21 cellular contexts compared by ENCODE assay signal in genomic region chr21:14522689-14523088, GRCh38. TPM values are rescaled to one million over a fixed set of nuclear protein-coding genes. Genes with fewer than 3 reads are reported as not detected.
DNase-seq lines count a peak whose midpoint lies in the region; ATAC-seq and TF ChIP-seq lines count a peak whose summit lies in the region.
"Had no signal": no experiment of that assay in that cellular context is flagged by ENCODE, and none has a peak within 500 bp of the region (broad histone marks: within the 10 kb centered on the region; RNA-seq: fewer than 3 reads in every experiment).

No MANE protein-coding gene starts in this region.

- H3K9ac ChIP-seq in Loucy (ENCODE audit: low read depth, low read length, poor library complexity, severe bottlenecking): no peak overlapping the region

- H3K36me3 ChIP-seq in Loucy (ENCODE audit: insufficient read depth, low read length) (peaks cover 15% of the 10 kb centered on the region; the same call in 1 of the 2 replicates), neutrophil (peaks cover 12% of the 10 kb centered on the region)

- H3F3A ChIP-seq in Loucy (ENCODE audit: low read depth): no peaks in the 10 kb centered on the region; the same call in 1 of the 2 replicates

- CTCF ChIA-PET in Calu3 (lab: Charles Lee): no interaction called here

- peaks cover 87% of the 10 kb centered on the region for H3K79me2 ChIP-seq in Loucy (ENCODE audit: insufficient read depth, low read length)
- H3K79me2 ChIP-seq: hepatocyte had no signal

- no peak overlapping the region for H2AFZ ChIP-seq in Loucy (ENCODE audit: low read length)
- H2AFZ ChIP-seq: hepatocyte had no signal

- H3K4me2 ChIP-seq in Loucy (ENCODE audit: low read depth, low read length, poor library complexity, severe bottlenecking): peak overlapping the region; percentile 69
- H3K4me2 ChIP-seq: hepatocyte had no signal

- no peaks in the 10 kb centered on the region for H3K9me3 ChIP-seq in Loucy (ENCODE audit: insufficient read depth, low read depth, low read length)
- no peaks in the 10 kb centered on the region for H3K9me3 ChIP-seq in neutrophil
- H3K9me3 ChIP-seq: Caco-2 had no signal

- no peak overlapping the region for H3K4me3 Mint-ChIP-seq in activated naive CD8-positive, alpha-beta T cell treated with anti-CD3 and anti-CD28 coated beads, Interleukin-2, amount 50 U/mL, for 24 hours
- H3K4me3 Mint-ChIP-seq in Calu3 (ENCODE audit: low read depth, unreplicated experiment): no peak overlapping the region
- H3K4me3 Mint-ChIP-seq: nephron had no signal

- no peaks in the 10 kb centered on the region for H3K9me2 ChIP-seq in Loucy (replicated peaks; ENCODE audit: low read depth, low read length)

- no TSS peak for BruUV-seq in Calu3 (replicated peaks; lab: Mats Ljungman, UMichigan)

- peaks cover 71% of the 10 kb centered on the region for H3K4me1 Mint-ChIP-seq in activated naive CD8-positive, alpha-beta T cell treated with anti-CD3 and anti-CD28 coated beads, Interleukin-2, amount 50 U/mL, for 24 hours
- H3K4me1 Mint-ChIP-seq in Calu3 (ENCODE audit: low read depth, unreplicated experiment): no peaks in the 10 kb centered on the region
- H3K4me1 Mint-ChIP-seq: nephron had no signal

- peak overlapping the region; percentile 90 for H3K27ac Mint-ChIP-seq in activated naive CD8-positive, alpha-beta T cell treated with anti-CD3 and anti-CD28 coated beads, Interleukin-2, amount 50 U/mL, for 24 hours
- no peak overlapping the region for H3K27ac Mint-ChIP-seq in Calu3 (ENCODE audit: unreplicated experiment)

- intact Hi-C loops in Calu3 (cut with micrococcal nuclease; ENCODE audit: unreplicated experiment): no loop called here

- H3K27ac ChIP-seq in neutrophil: peak overlapping the region; percentile 89
- H3K27ac ChIP-seq: epithelial cell of prostate, foreskin keratinocyte, hepatocyte had no signal

- no peak overlapping the region for H3K4me3 ChIP-seq in Loucy (ENCODE audit: low read length, poor library complexity, severe bottlenecking)
- H3K4me3 ChIP-seq in neutrophil (ENCODE audit: low read depth in 1 of 2, low read length in 1 of 2): peak overlapping the region; percentile 15 to 26
- H3K4me3 ChIP-seq: hepatocyte, skin epidermis had no signal

- peaks cover 42% of the 10 kb centered on the region for H3K36me3 Mint-ChIP-seq in activated naive CD8-positive, alpha-beta T cell treated with anti-CD3 and anti-CD28 coated beads, Interleukin-2, amount 50 U/mL, for 24 hours (ENCODE audit: low read depth)
- no peaks in the 10 kb centered on the region for H3K36me3 Mint-ChIP-seq in Calu3 (ENCODE audit: insufficient read depth, unreplicated experiment)

- H3K27me3 ChIP-seq in Loucy (ENCODE audit: insufficient read depth, low read length, poor library complexity, severe bottlenecking) (no peaks in the 10 kb centered on the region), neutrophil (no peaks in the 10 kb centered on the region)
- H3K27me3 ChIP-seq: foreskin keratinocyte, hepatocyte had no signal

- peaks cover 5% of the 10 kb centered on the region for H4K20me1 ChIP-seq in Loucy (ENCODE audit: insufficient read depth, low read length, poor library complexity, severe bottlenecking)

- ATAC-seq in activated naive CD8-positive, alpha-beta T cell treated with anti-CD3 and anti-CD28 coated beads, Interleukin-2, amount 50 U/mL, for 24 hours: no peak
- ATAC-seq in GM19452 (IDR thresholded peaks at IDR 0.05; ENCODE audit: unreplicated experiment): no peak
- ATAC-seq: foreskin keratinocyte had no signal

- no peak for TF ChIP-seq CTCF in Loucy (conservative IDR thresholded peaks at IDR 0.05; ENCODE audit: low read length)
- no peak for TF ChIP-seq CTCF in neutrophil (IDR thresholded peaks at IDR 0.05)
- TF ChIP-seq CTCF in Calu3 (IDR thresholded peaks at IDR 0.05; ENCODE audit: unreplicated experiment): no peak

- peak; percentile 48 for DNase-seq in CD1c-positive myeloid dendritic cell (ENCODE audit: extremely low spot score)
- no peak for DNase-seq in activated naive CD8-positive, alpha-beta T cell treated with anti-CD3 and anti-CD28 coated beads, Interleukin-2, amount 50 U/mL, for 24 hours
- no peak for DNase-seq in nucleus accumbens (lab: John Stamatoyannopoulos, UW)
- no peak for DNase-seq in Calu3
- DNase-seq: Caco-2, dermis blood vessel endothelial cell, GOT3, islet precursor cell, mesendoderm, NCI-H2107, NCI-H524, posterior cingulate gyrus had no signal

- no peaks in the 10 kb centered on the region for H3K9me3 Mint-ChIP-seq in activated naive CD8-positive, alpha-beta T cell treated with anti-CD3 and anti-CD28 coated beads, Interleukin-2, amount 50 U/mL, for 24 hours
- H3K9me3 Mint-ChIP-seq in Calu3 (ENCODE audit: low read depth, unreplicated experiment): no peaks in the 10 kb centered on the region
- H3K9me3 Mint-ChIP-seq: nephron had no signal

- peaks cover 65% of the 10 kb centered on the region for H3K4me1 ChIP-seq in Loucy (ENCODE audit: insufficient read depth, low read length, poor library complexity, severe bottlenecking)
- H3K4me1 ChIP-seq in neutrophil (ENCODE audit: control insufficient read depth in 1 of 2, insufficient read depth in 1 of 2, low read depth in 1 of 2, low read length in 1 of 2): peaks cover 91 to 92% of the 10 kb centered on the region in 2 experiments
- H3K4me1 ChIP-seq: Caco-2, foreskin keratinocyte had no signal

- no peaks in the 10 kb centered on the region for H3K27me3 Mint-ChIP-seq in activated naive CD8-positive, alpha-beta T cell treated with anti-CD3 and anti-CD28 coated beads, Interleukin-2, amount 50 U/mL, for 24 hours
- H3K27me3 Mint-ChIP-seq in Calu3 (ENCODE audit: unreplicated experiment): no peaks in the 10 kb centered on the region

RNA-seq across cellular contexts. Expression of gene SAMSN1, which starts 23.4 kb away (rescaled TPM):
- 0.93 and 1.5 TPM in 2 replicates for total RNA-seq in Calu3 (2022)
- total RNA-seq: Caco-2, dermis blood vessel endothelial cell, foreskin keratinocyte, HT1080 had no signal
